In genomic region chr11:2143652-2144548, GRCh38 we compare ENCODE assay signal across 11 cellular contexts. TPM values are rescaled to one million over a fixed set of nuclear protein-coding genes. Genes with fewer than 3 reads are reported as not detected.
DNase-seq lines count a peak whose midpoint lies in the region; ATAC-seq and TF ChIP-seq lines count a peak whose summit lies in the region.
"Had no signal": no experiment of that assay in that cellular context is flagged by ENCODE, and none has a peak within 500 bp of the region (broad histone marks: within the 10 kb centered on the region; RNA-seq: fewer than 3 reads in every experiment).

No MANE protein-coding gene starts in this region.

- peaks cover 64% of the 10 kb centered on the region for H3K27me3 Mint-ChIP-seq in activated CD4-positive, alpha-beta T cell treated with anti-CD3 and anti-CD28 coated beads for 36 hours

- no peak for TF ChIP-seq POLR2A in gastrocnemius medialis (IDR thresholded peaks at IDR 0.05)

- POLR2A ChIA-PET in activated CD4-positive, alpha-beta T cell treated with anti-CD3 and anti-CD28 coated beads for 36 hours (lab: Charles Lee) = no interaction called here

- no peaks in the 10 kb centered on the region for H3K36me3 ChIP-seq in gastrocnemius medialis

- peak; percentile 66 for DNase-seq in activated CD4-positive, alpha-beta T cell treated with anti-CD3 and anti-CD28 coated beads for 36 hours
- DNase-seq in activated CD4-positive, alpha-beta T cell treated with anti-CD3 and anti-CD28 coated beads, Interleukin-2, amount 50 U/mL, for 1 hour = no peak
- DNase-seq in NCI-H69 (lab: John Stamatoyannopoulos, UW) (peak; percentile 59), foreskin keratinocyte (peak in 1 of 2 donors; percentile 39), gastrocnemius medialis (no peak), NCI-H345 (lab: John Stamatoyannopoulos, UW) (no peak), NOMO-1 (lab: John Stamatoyannopoulos, UW; ENCODE audit: unreplicated experiment in 2 of 2) (no peak)
- DNase-seq: dorsolateral prefrontal cortex; stimulated activated CD4-positive, alpha-beta T cell treated with anti-CD3 and anti-CD28 coated beads, Interleukin-1b, Interleukin-23, amount 100 ng/mL, for 48 hours; T-helper 9 cell had no signal

- H3K4me1 Mint-ChIP-seq in activated CD4-positive, alpha-beta T cell treated with anti-CD3 and anti-CD28 coated beads for 36 hours = peaks cover 29% of the 10 kb centered on the region

- H3K27ac ChIP-seq in foreskin keratinocyte (no peak overlapping the region), gastrocnemius medialis (no peak overlapping the region)
- H3K27ac ChIP-seq: dorsolateral prefrontal cortex had no signal

- TF ChIP-seq CTCF in foreskin keratinocyte (conservative IDR thresholded peaks at IDR 0.05) (peak; percentile 65), gastrocnemius medialis (IDR thresholded peaks at IDR 0.05 in 4 of 5, conservative IDR thresholded peaks at IDR 0.05 in 1 of 5) (peak in 4 of 5 experiments; percentile 15 to 38 (median 24))

- H3K4me1 ChIP-seq in foreskin keratinocyte (peaks cover 5% of the 10 kb centered on the region), gastrocnemius medialis (peaks cover 7% of the 10 kb centered on the region in 2 donors)

- H3K4me3 Mint-ChIP-seq in activated CD4-positive, alpha-beta T cell treated with anti-CD3 and anti-CD28 coated beads for 36 hours = peak overlapping the region; percentile 49

- H3K9me3 ChIP-seq in gastrocnemius medialis = no peaks in the 10 kb centered on the region

- no peaks in the 10 kb centered on the region for H3K9me3 Mint-ChIP-seq in activated CD4-positive, alpha-beta T cell treated with anti-CD3 and anti-CD28 coated beads for 36 hours (ENCODE audit: low read depth)

- no peak for ATAC-seq in activated CD4-positive, alpha-beta T cell treated with anti-CD3 and anti-CD28 coated beads for 36 hours
- ATAC-seq in foreskin keratinocyte (no peak), gastrocnemius medialis (peak in 1 of 2 donors; percentile 49), GM21737 (IDR thresholded peaks at IDR 0.05; ENCODE audit: unreplicated experiment) (no peak)

- no peak overlapping the region for H3K27ac Mint-ChIP-seq in activated CD4-positive, alpha-beta T cell treated with anti-CD3 and anti-CD28 coated beads for 36 hours

- in situ Hi-C loops in gastrocnemius medialis (cut with MboI; ENCODE audit: low sequenced_read_pairs in 4 of 4) = loop anchor here in 1 of 4 donors (25.0 kb wide), 1 partner anchor 107 kb away; no protein-coding TSS in a partner anchor

- H3K36me3 Mint-ChIP-seq in activated CD4-positive, alpha-beta T cell treated with anti-CD3 and anti-CD28 coated beads for 36 hours (ENCODE audit: low read depth) = no peaks in the 10 kb centered on the region

- CTCF ChIA-PET in activated CD4-positive, alpha-beta T cell treated with anti-CD3 and anti-CD28 coated beads for 36 hours (lab: Charles Lee) = interaction anchor here (1.0 to 1.8 kb wide), 4 partner anchors 8 to 261 kb away, joined by 4 to 11 read pairs (median 5); no protein-coding TSS in a partner anchor

- intact Hi-C loops in activated CD4-positive, alpha-beta T cell treated with anti-CD3 and anti-CD28 coated beads for 36 hours (cut with DNase I, micrococcal nuclease) = loop anchor here (1.0 to 5.0 kb wide), 4 partner anchors 67 to 572 kb away; partner anchors contain the start of genes DUSP8 (in 1 of the 2) and LSP1 (in 1 of the 2)
- intact Hi-C loops in gastrocnemius medialis (cut with DNase I; ENCODE audit: low total_unique reads) = loop anchor here (5.0 kb wide), 1 partner anchor 52 kb away; no protein-coding TSS in a partner anchor

- H3K27me3 ChIP-seq in foreskin keratinocyte = peaks cover 95% of the 10 kb centered on the region
- peaks cover 65 to 78% (median 70%) of the 10 kb centered on the region in 3 donors for H3K27me3 ChIP-seq in gastrocnemius medialis

- H3K4me3 ChIP-seq in gastrocnemius medialis = peak overlapping the region in 3 of 4 donors; percentile 19 to 54 (median 27)

RNA-seq across cellular contexts. Expression of gene IGF2, which starts 4.7 kb away (rescaled TPM):
- 1 to 10 TPM; 8.6 to 9.2 TPM for total RNA-seq in activated CD4-positive, alpha-beta T cell treated with anti-CD3 and anti-CD28 coated beads for 36 hours
- total RNA-seq in foreskin keratinocyte (under 0.01 and 0.14 TPM in 2 replicates), gastrocnemius medialis (10 to 100 TPM; 21.6 to 42.4 (median 29.2) TPM)
- 0.06 and 0.29 TPM in 2 replicates for polyA plus RNA-seq in foreskin keratinocyte

RNA-seq across cellular contexts. Expression of gene INS, which starts 17.1 kb away (rescaled TPM):
- not detected for total RNA-seq in activated CD4-positive, alpha-beta T cell treated with anti-CD3 and anti-CD28 coated beads for 36 hours
- total RNA-seq in foreskin keratinocyte (not detected in 2 replicates), gastrocnemius medialis (not detected)
- not detected in 2 replicates for polyA plus RNA-seq in foreskin keratinocyte
- total RNA-seq: dorsolateral prefrontal cortex had no signal

RNA-seq across cellular contexts. Expression of gene TH, which starts 27.7 kb away (rescaled TPM):
- total RNA-seq in activated CD4-positive, alpha-beta T cell treated with anti-CD3 and anti-CD28 coated beads for 36 hours = not detected
- total RNA-seq in foreskin keratinocyte = 2.0 and 2.9 TPM in 2 replicates
- 3.6 and 3.7 TPM in 2 replicates for polyA plus RNA-seq in foreskin keratinocyte
- total RNA-seq in gastrocnemius medialis = not detected

Comparison
In these comparisons a context has a peak if more than half of its experiments do, and no peak if none do; other contexts are left out.
1. DNase-seq: peak in activated CD4-positive, alpha-beta T cell treated with anti-CD3 and anti-CD28 coated beads for 36 hours (single experiment) and NCI-H69 (single experiment); none in activated CD4-positive, alpha-beta T cell treated with anti-CD3 and anti-CD28 coated beads, Interleukin-2, amount 50 U/mL, for 1 hour (single experiment), gastrocnemius medialis (0 of 2), NCI-H345 (single experiment) and NOMO-1 (0 of 2).